ENCODE assay signal across 18 cellular contexts in genomic region chr1:202240956-202241355, GRCh38. TPM values are rescaled to one million over a fixed set of nuclear protein-coding genes. Genes with fewer than 3 reads are reported as not detected.
"Had no signal": no experiment of that assay in that cellular context is flagged by ENCODE, and none has a peak within 500 bp of the region (broad histone marks: within the 10 kb centered on the region; RNA-seq: fewer than 3 reads in every experiment).

No MANE protein-coding gene starts in this region.

- H3K27ac ChIP-seq: epithelial cell of prostate, gastrocnemius medialis, heart left ventricle, skin epidermis had no signal

- H3K4me3 ChIP-seq: gastrocnemius medialis, heart left ventricle, mucosa of descending colon, skin epidermis had no signal

- DNase-seq: activated CD4-positive, alpha-beta T cell treated with anti-CD3 and anti-CD28 coated beads, Interleukin-2, amount 10 ng/mL, durations not matched to agents 24 days and 14 days; activated CD4-positive, CD25-positive, alpha-beta regulatory T cell; activated CD8-positive, alpha-beta T cell treated with anti-CD3 and anti-CD28 coated beads, Interleukin-2, amount 10 ng/mL, durations not matched to agents 7 days and 5 days; activated naive CD4-positive, alpha-beta T cell treated with Interleukin-2 at 50 U/mL for 16 hours; caudate nucleus; effector CD8-positive, alpha-beta T cell; gastrocnemius medialis; mucosa of descending colon; naive thymus-derived CD4-positive, alpha-beta T cell; stimulated activated CD4-positive, alpha-beta T cell treated with anti-CD3 and anti-CD28 coated beads, Interleukin-15, amount 100 ng/mL, for 24 hours; stimulated activated CD4-positive, alpha-beta T cell treated with anti-CD3 and anti-CD28 coated beads, Interleukin-4, amount 100 ng/mL, for 1 hour; stimulated activated naive CD4-positive, alpha-beta T cell; T-helper 17 cell had no signal

- ATAC-seq: activated CD8-positive, alpha-beta T cell treated with anti-CD3 and anti-CD28 coated beads, Interleukin-2, amount 10 ng/mL, durations not matched to agents 7 days and 5 days; gastrocnemius medialis; mucosa of descending colon; naive thymus-derived CD4-positive, alpha-beta T cell; T-helper 17 cell had no signal

- H3K36me3 ChIP-seq: gastrocnemius medialis, heart left ventricle had no signal

- H3K9me3 ChIP-seq: gastrocnemius medialis, heart left ventricle, mucosa of descending colon had no signal

RNA-seq across cellular contexts. Expression of gene LGR6, which starts 47.4 kb away (rescaled TPM):
- total RNA-seq: activated CD4-positive, alpha-beta T cell treated with anti-CD3 and anti-CD28 coated beads, Interleukin-2, amount 10 ng/mL, durations not matched to agents 24 days and 14 days; activated T-helper 1 cell treated with anti-CD3 and anti-CD28 coated beads, Interleukin-12 subunit alpha, Interleukin-12 subunit beta, Interleukin-2, Interleukin-4 antibody, amounts not matched to agents 30 ng/mL and 10 ng/mL and 1 ng/mL, durations not matched to agents 14 hours and 24 hours and 36 hours; subcutaneous adipose tissue had no signal
